In genomic region chr19:4506449-4507149, GRCh38 we compare ENCODE assay signal across 10 cellular contexts. TPM values are rescaled to one million over a fixed set of nuclear protein-coding genes. Genes with fewer than 3 reads are reported as not detected.
DNase-seq lines count a peak whose midpoint lies in the region; ATAC-seq and TF ChIP-seq lines count a peak whose summit lies in the region.
"Had no signal": no experiment of that assay in that cellular context is flagged by ENCODE, and none has a peak within 500 bp of the region (broad histone marks: within the 10 kb centered on the region; RNA-seq: fewer than 3 reads in every experiment).

No MANE protein-coding gene starts in this region.

- peaks cover 19% of the 10 kb centered on the region for H3K4me1 Mint-ChIP-seq in activated naive CD8-positive, alpha-beta T cell treated with anti-CD3 and anti-CD28 coated beads, Interleukin-2, amount 50 U/mL, for 24 hours

- peaks cover 4% of the 10 kb centered on the region for H3K36me3 Mint-ChIP-seq in activated naive CD8-positive, alpha-beta T cell treated with anti-CD3 and anti-CD28 coated beads, Interleukin-2, amount 50 U/mL, for 24 hours (ENCODE audit: low read depth)

- intact Hi-C loops in upper lobe of right lung (cut with DNase I): no loop called here

- peaks cover 8% of the 10 kb centered on the region for H3K36me3 ChIP-seq in upper lobe of right lung

- H3K27ac Mint-ChIP-seq in activated naive CD8-positive, alpha-beta T cell treated with anti-CD3 and anti-CD28 coated beads, Interleukin-2, amount 50 U/mL, for 24 hours: peak overlapping the region; percentile 76

- peak; percentile 38 for DNase-seq in CD1c-positive myeloid dendritic cell (ENCODE audit: extremely low spot score)
- DNase-seq in HS-5 (ENCODE audit: low read depth): peak; percentile 49
- DNase-seq in activated naive CD8-positive, alpha-beta T cell treated with anti-CD3 and anti-CD28 coated beads, Interleukin-2, amount 50 U/mL, for 24 hours: peak; percentile 20
- peak; percentile 56 for DNase-seq in kidney tubule cell (ENCODE audit: low spot score)
- no peak for DNase-seq in epidermal melanocyte (ENCODE audit: insufficient read length, low spot score)
- no peak for DNase-seq in upper lobe of right lung
- no peak for DNase-seq in NCI-H2171 treated with DMSO at 0.1 percent for 48 hours (lab: John Stamatoyannopoulos, UW)
- DNase-seq in NCI-H2107 (lab: John Stamatoyannopoulos, UW): no peak
- DNase-seq: NCI-H345, T1000 had no signal

- H3K27ac ChIP-seq in upper lobe of right lung: no peak overlapping the region

- no peaks in the 10 kb centered on the region for H3K9me3 Mint-ChIP-seq in activated naive CD8-positive, alpha-beta T cell treated with anti-CD3 and anti-CD28 coated beads, Interleukin-2, amount 50 U/mL, for 24 hours

- no peaks in the 10 kb centered on the region for H3K27me3 Mint-ChIP-seq in activated naive CD8-positive, alpha-beta T cell treated with anti-CD3 and anti-CD28 coated beads, Interleukin-2, amount 50 U/mL, for 24 hours

- no peaks in the 10 kb centered on the region for H3K4me1 ChIP-seq in upper lobe of right lung

- H3K9me3 ChIP-seq in upper lobe of right lung: no peaks in the 10 kb centered on the region

- no peak overlapping the region for H3K4me3 Mint-ChIP-seq in activated naive CD8-positive, alpha-beta T cell treated with anti-CD3 and anti-CD28 coated beads, Interleukin-2, amount 50 U/mL, for 24 hours

- no peak for TF ChIP-seq CTCF in upper lobe of right lung (IDR thresholded peaks at IDR 0.05)

- no peak overlapping the region for H3K4me3 ChIP-seq in upper lobe of right lung

- H3K27me3 ChIP-seq in upper lobe of right lung: no peaks in the 10 kb centered on the region

- ATAC-seq in activated naive CD8-positive, alpha-beta T cell treated with anti-CD3 and anti-CD28 coated beads, Interleukin-2, amount 50 U/mL, for 24 hours: peak; percentile 54
- no peak for ATAC-seq in upper lobe of right lung

RNA-seq across cellular contexts. Expression of gene PLIN4, which starts 11.7 kb away (rescaled TPM):
- 4.1 TPM for total RNA-seq in upper lobe of right lung

RNA-seq across cellular contexts. Expression of gene PLIN5, which starts 28.4 kb away (rescaled TPM):
- 17.2 TPM for total RNA-seq in upper lobe of right lung

RNA-seq across cellular contexts. Expression of gene LRG1, which starts 33.2 kb away (rescaled TPM):
- total RNA-seq in upper lobe of right lung: 15.9 TPM

RNA-seq across cellular contexts. Expression of gene HDGFL2, which starts 34.5 kb away (rescaled TPM):
- total RNA-seq in upper lobe of right lung: 30.6 TPM

RNA-seq across cellular contexts. Expression of gene UBXN6, which starts 49.0 kb away (rescaled TPM):
- total RNA-seq in upper lobe of right lung: 113 TPM

Comparison
In these comparisons a context has a peak if more than half of its experiments do, and no peak if none do; other contexts are left out.
1. DNase-seq: peak in CD1c-positive myeloid dendritic cell (single experiment), HS-5 (single experiment), activated naive CD8-positive, alpha-beta T cell treated with anti-CD3 and anti-CD28 coated beads, Interleukin-2, amount 50 U/mL, for 24 hours (single experiment) and kidney tubule cell (single experiment); none in epidermal melanocyte (single experiment), upper lobe of right lung (single experiment), NCI-H2171 treated with DMSO at 0.1 percent for 48 hours (single experiment) and NCI-H2107 (single experiment).